ENCODE assay signal across 27 cellular contexts in genomic region chr10:131760416-131761166, GRCh38.
DNase-seq lines count a peak whose midpoint lies in the region; ATAC-seq and TF ChIP-seq lines count a peak whose summit lies in the region.
"Had no signal": no experiment of that assay in that cellular context is flagged by ENCODE, and none has a peak within 500 bp of the region (broad histone marks: within the 10 kb centered on the region; RNA-seq: fewer than 3 reads in every experiment).

No MANE protein-coding gene starts in this region.

- H3K27ac Mint-ChIP-seq in HFFc6 = no peak overlapping the region
- H3K27ac Mint-ChIP-seq in naive thymus-derived CD4-positive, alpha-beta T cell = no peak overlapping the region
- H3K27ac Mint-ChIP-seq: activated CD4-positive, alpha-beta memory T cell treated with anti-CD3 and anti-CD28 coated beads, Interleukin-2, amount 10 ng/mL, durations not matched to agents 7 days and 5 days; activated naive CD4-positive, alpha-beta T cell treated with anti-CD3 and anti-CD28 coated beads, Interleukin-2, amount 10 ng/mL, durations not matched to agents 7 days and 5 days; activated T-helper 1 cell treated with anti-CD3 and anti-CD28 coated beads, Interleukin-12 subunit alpha, Interleukin-12 subunit beta, Interleukin-2, Interleukin-4 antibody, amounts not matched to agents 30 ng/mL and 10 ng/mL and 1 ng/mL, durations not matched to agents 14 hours and 24 hours and 36 hours; effector memory CD8-positive, alpha-beta T cell; naive thymus-derived CD8-positive, alpha-beta T cell; stimulated activated memory B cell treated with anti-CD40 and anti-IgM and Interleukin-4, amounts not matched to agents 10 μg/mL and 1 μg/mL and 100 μg/mL, for 72 hours had no signal

- H3K4me1 Mint-ChIP-seq in HFFc6 (ENCODE audit: low read depth) = no peaks in the 10 kb centered on the region
- H3K4me1 Mint-ChIP-seq in naive thymus-derived CD4-positive, alpha-beta T cell = no peaks in the 10 kb centered on the region
- H3K4me1 Mint-ChIP-seq: activated CD4-positive, alpha-beta memory T cell treated with anti-CD3 and anti-CD28 coated beads, Interleukin-2, amount 10 ng/mL, durations not matched to agents 7 days and 5 days; activated naive CD4-positive, alpha-beta T cell treated with anti-CD3 and anti-CD28 coated beads, Interleukin-2, amount 10 ng/mL, durations not matched to agents 7 days and 5 days; CD4-positive, alpha-beta memory T cell; central memory CD8-positive, alpha-beta T cell had no signal

- no peak for TF ChIP-seq POLR2A in prostate gland (IDR thresholded peaks at IDR 0.05)

- peaks cover 5% of the 10 kb centered on the region for H3K27me3 Mint-ChIP-seq in HFFc6 (ENCODE audit: insufficient read depth)
- H3K27me3 Mint-ChIP-seq in naive thymus-derived CD4-positive, alpha-beta T cell = peaks cover 2 to 32% (median 15%) of the 10 kb centered on the region in 5 donors
- H3K27me3 Mint-ChIP-seq: activated naive CD4-positive, alpha-beta T cell treated with anti-CD3 and anti-CD28 coated beads, Interleukin-2, amount 10 ng/mL, durations not matched to agents 7 days and 5 days had no signal

- DNase-seq in NCI-H2171 treated with DMSO at 0.1 percent for 48 hours (lab: John Stamatoyannopoulos, UW) (peak; percentile 20), NCI-H2171 (lab: John Stamatoyannopoulos, UW) (no peak), NCI-H510A treated with DMSO at 0.1 percent for 48 hours (lab: John Stamatoyannopoulos, UW) (peak; percentile 71), iPS-NIHi7 (ENCODE audit: extremely low spot score) (peak; percentile 64), HFFc6 (no peak), prostate gland (ENCODE audit: low spot score) (no peak)
- no peak for DNase-seq in naive thymus-derived CD4-positive, alpha-beta T cell
- DNase-seq: activated CD4-positive, alpha-beta memory T cell treated with anti-CD3 and anti-CD28 coated beads, Interleukin-2, amount 10 ng/mL, durations not matched to agents 7 days and 5 days; activated CD8-positive, alpha-beta memory T cell treated with anti-CD3 and anti-CD28 coated beads, Interleukin-2, amount 50 U/mL, for 4 hours; activated naive CD4-positive, alpha-beta T cell treated with anti-CD3 and anti-CD28 coated beads, Interleukin-2, amount 10 ng/mL, durations not matched to agents 7 days and 5 days; body of pancreas; CD4-positive, alpha-beta memory T cell; effector memory CD8-positive, alpha-beta T cell; glutamatergic neuron; islet precursor cell; Kasumi-1; midbrain; naive thymus-derived CD8-positive, alpha-beta T cell; NCI-H1417 treated with DMSO at 0.1 percent for 48 hours; NCI-H2081; NCI-H524 treated with DMSO at 0.1 percent for 48 hours; SIG-M5; upper lobe of right lung had no signal

- no peaks in the 10 kb centered on the region; the same call in 1 of the 2 replicates for H3K36me3 Mint-ChIP-seq in HFFc6 (ENCODE audit: low read depth)
- H3K36me3 Mint-ChIP-seq in naive thymus-derived CD4-positive, alpha-beta T cell = no peaks in the 10 kb centered on the region
- H3K36me3 Mint-ChIP-seq: activated naive CD4-positive, alpha-beta T cell treated with anti-CD3 and anti-CD28 coated beads, Interleukin-2, amount 10 ng/mL, durations not matched to agents 7 days and 5 days; CD4-positive, alpha-beta memory T cell; naive thymus-derived CD8-positive, alpha-beta T cell had no signal

- CTCF ChIA-PET in naive thymus-derived CD4-positive, alpha-beta T cell (lab: Charles Lee) = no interaction called here

- peaks cover 42% of the 10 kb centered on the region for H3K9me3 Mint-ChIP-seq in HFFc6
- H3K9me3 Mint-ChIP-seq in naive thymus-derived CD4-positive, alpha-beta T cell = peaks cover 0 to 4% (median 0%) of the 10 kb centered on the region in 11 donors
- H3K9me3 Mint-ChIP-seq: activated CD4-positive, alpha-beta memory T cell treated with anti-CD3 and anti-CD28 coated beads, Interleukin-2, amount 10 ng/mL, durations not matched to agents 7 days and 5 days; activated T-helper 1 cell treated with anti-CD3 and anti-CD28 coated beads, Interleukin-12 subunit alpha, Interleukin-12 subunit beta, Interleukin-2, Interleukin-4 antibody, amounts not matched to agents 30 ng/mL and 10 ng/mL and 1 ng/mL, durations not matched to agents 14 hours and 24 hours and 36 hours; central memory CD8-positive, alpha-beta T cell; effector memory CD8-positive, alpha-beta T cell had no signal

- WGBS in prostate gland = 80% methylated on average over 10 of the region's 10 CpGs

- TF ChIP-seq CTCF in HFFc6 (IDR thresholded peaks at IDR 0.05) = no peak
- TF ChIP-seq CTCF in prostate gland (IDR thresholded peaks at IDR 0.05) = no peak

- no peak overlapping the region for H3K4me3 ChIP-seq in naive thymus-derived CD4-positive, alpha-beta T cell (ENCODE audit: low read length)
- no peak overlapping the region for H3K4me3 ChIP-seq in prostate gland
- H3K4me3 ChIP-seq: body of pancreas, upper lobe of right lung had no signal

- intact Hi-C loops in naive thymus-derived CD4-positive, alpha-beta T cell (cut with micrococcal nuclease) = no loop called here
- intact Hi-C loops in prostate gland (cut with DNase I) = no loop called here

- H3K27me3 ChIP-seq in naive thymus-derived CD4-positive, alpha-beta T cell (ENCODE audit: control insufficient read depth in 2 of 2, insufficient read depth in 2 of 2, low read length in 2 of 2) = no peaks in the 10 kb centered on the region
- no peaks in the 10 kb centered on the region for H3K27me3 ChIP-seq in prostate gland (replicated peaks; ENCODE audit: insufficient read depth)
- H3K27me3 ChIP-seq: body of pancreas, upper lobe of right lung had no signal

- no peaks in the 10 kb centered on the region for H3K9me3 ChIP-seq in naive thymus-derived CD4-positive, alpha-beta T cell (ENCODE audit: control insufficient read depth in 2 of 3, low read length in 3 of 3)
- H3K9me3 ChIP-seq in prostate gland = no peaks in the 10 kb centered on the region
- H3K9me3 ChIP-seq: body of pancreas, upper lobe of right lung had no signal

- no peak overlapping the region for H3K27ac ChIP-seq in naive thymus-derived CD4-positive, alpha-beta T cell (ENCODE audit: low read depth, low read length)
- no peak overlapping the region for H3K27ac ChIP-seq in prostate gland
- H3K27ac ChIP-seq: body of pancreas, upper lobe of right lung had no signal

- H3K4me1 ChIP-seq in naive thymus-derived CD4-positive, alpha-beta T cell (ENCODE audit: control insufficient read depth in 2 of 2, insufficient read depth in 2 of 2, low read length in 2 of 2) = no peaks in the 10 kb centered on the region
- H3K4me1 ChIP-seq in prostate gland (replicated peaks) = no peaks in the 10 kb centered on the region
- H3K4me1 ChIP-seq: body of pancreas, upper lobe of right lung had no signal

- POLR2A ChIA-PET in naive thymus-derived CD4-positive, alpha-beta T cell (lab: Charles Lee) = no interaction called here

- ATAC-seq in naive thymus-derived CD4-positive, alpha-beta T cell = no peak
- no peak for ATAC-seq in HG03521 (IDR thresholded peaks at IDR 0.05; ENCODE audit: unreplicated experiment)
- ATAC-seq: body of pancreas; effector memory CD8-positive, alpha-beta T cell; naive thymus-derived CD8-positive, alpha-beta T cell; stimulated activated memory B cell treated with anti-CD40 and anti-IgM and Interleukin-4, amounts not matched to agents 10 μg/mL and 1 μg/mL and 100 μg/mL, for 72 hours; upper lobe of right lung had no signal

- no peaks in the 10 kb centered on the region for H3K36me3 ChIP-seq in naive thymus-derived CD4-positive, alpha-beta T cell (ENCODE audit: control insufficient read depth in 2 of 3, insufficient read depth in 3 of 3, low read length in 3 of 3)
- H3K36me3 ChIP-seq in prostate gland = no peaks in the 10 kb centered on the region
- H3K36me3 ChIP-seq: upper lobe of right lung had no signal

- no peak overlapping the region for H3K4me3 Mint-ChIP-seq in HFFc6
- no peak overlapping the region for H3K4me3 Mint-ChIP-seq in naive thymus-derived CD4-positive, alpha-beta T cell
- H3K4me3 Mint-ChIP-seq: activated CD4-positive, alpha-beta memory T cell treated with anti-CD3 and anti-CD28 coated beads, Interleukin-2, amount 10 ng/mL, durations not matched to agents 7 days and 5 days; activated naive CD4-positive, alpha-beta T cell treated with anti-CD3 and anti-CD28 coated beads, Interleukin-2, amount 10 ng/mL, durations not matched to agents 7 days and 5 days; activated T-helper 1 cell treated with anti-CD3 and anti-CD28 coated beads, Interleukin-12 subunit alpha, Interleukin-12 subunit beta, Interleukin-2, Interleukin-4 antibody, amounts not matched to agents 30 ng/mL and 10 ng/mL and 1 ng/mL, durations not matched to agents 14 hours and 24 hours and 36 hours; CD4-positive, alpha-beta memory T cell; central memory CD8-positive, alpha-beta T cell; effector memory CD8-positive, alpha-beta T cell; naive thymus-derived CD8-positive, alpha-beta T cell; stimulated activated memory B cell treated with anti-CD40 and anti-IgM and Interleukin-4, amounts not matched to agents 10 μg/mL and 1 μg/mL and 100 μg/mL, for 72 hours had no signal

Comparison
In these comparisons a context has a peak if more than half of its experiments do, and no peak if none do; other contexts are left out.
1. DNase-seq: peak in NCI-H2171 treated with DMSO at 0.1 percent for 48 hours (single experiment), NCI-H510A treated with DMSO at 0.1 percent for 48 hours (single experiment) and iPS-NIHi7 (single experiment); none in NCI-H2171 (single experiment), HFFc6 (single experiment), naive thymus-derived CD4-positive, alpha-beta T cell (0 of 9) and prostate gland (single experiment).